In genomic region chr2:241514545-241514944, GRCh38 we compare ENCODE assay signal across 26 cellular contexts. TPM values are rescaled to one million over a fixed set of nuclear protein-coding genes. Genes with fewer than 3 reads are reported as not detected.
A peak's percentile ranks its signal among the peaks of the same experiment; 100 is the strongest.
DNase-seq lines count a peak whose midpoint lies in the region; ATAC-seq, FAIRE-seq and TF ChIP-seq lines count a peak whose summit lies in the region.
"Had no signal": no experiment of that assay in that cellular context is flagged by ENCODE, and none has a peak within 500 bp of the region (broad histone marks: within the 10 kb centered on the region; RNA-seq: fewer than 3 reads in every experiment).

No MANE protein-coding gene starts in this region.

- ATAC-seq in HepG2 (peak; percentile 33), GM21786 (IDR thresholded peaks at IDR 0.05; ENCODE audit: unreplicated experiment) (no peak), GM18861 (IDR thresholded peaks at IDR 0.05; ENCODE audit: unreplicated experiment) (no peak)
- ATAC-seq: body of pancreas, left cardiac atrium, right cardiac atrium had no signal

- TF ChIP-seq EP300 in HepG2 (IDR thresholded peaks at IDR 0.05; ENCODE audit: low read depth in 2 of 2, low read length in 2 of 2) (no peak), HepG2 (CRISPR knock-in tag; IDR thresholded peaks at IDR 0.05; ENCODE audit: borderline replicate concordance) (no peak)

- intact Hi-C loops in HepG2 (cut with micrococcal nuclease; ENCODE audit: unreplicated experiment), result no loop called here
- intact Hi-C loops in esophagus squamous epithelium (cut with DNase I), result no loop called here

- H3K4me3 ChIP-seq in KMS-11 (IDR thresholded peaks at IDR 0.05; ENCODE audit: insufficient read depth, low read depth, low read length) (no peak overlapping the region), HepG2 (replicated peaks in 1 of 3; ENCODE audit: insufficient read depth in 1 of 3, low read depth in 2 of 3, low read length in 3 of 3) (no peak overlapping the region), esophagus squamous epithelium (no peak overlapping the region)
- H3K4me3 ChIP-seq: body of pancreas, dorsolateral prefrontal cortex, MG63, SJSA1 had no signal

- WGBS in HepG2 (ENCODE audit: low lambda C conversion rate), result 43% methylated on average over 5 of the region's 5 CpGs
- WGBS in esophagus squamous epithelium, 2 donors, result 70 to 75% methylated on average over 2 to 5 of the region's 5 CpGs

- BruUV-seq in HepG2 (replicated peaks; lab: Mats Ljungman, UMichigan), result no TSS peak

- H3K4me1 ChIP-seq in KMS-11 (ENCODE audit: low read depth, poor library complexity, severe bottlenecking), result peaks cover 31% of the 10 kb centered on the region
- peaks cover 52% of the 10 kb centered on the region for H3K4me1 ChIP-seq in HepG2 (ENCODE audit: insufficient read depth, low read length)
- peaks cover under 1 to 6% (median 3%) of the 10 kb centered on the region in 3 donors for H3K4me1 ChIP-seq in esophagus squamous epithelium
- H3K4me1 ChIP-seq: SJSA1 had no signal

- no peak overlapping the region for H3K9ac ChIP-seq in KMS-11
- H3K9ac ChIP-seq in HepG2 (ENCODE audit: insufficient read depth, low read depth, low read length), result no peak overlapping the region

- H3K36me3 ChIP-seq in KMS-11 (ENCODE audit: insufficient read depth) (no peaks in the 10 kb centered on the region), HepG2 (replicated peaks in 1 of 2; ENCODE audit: control insufficient read depth in 1 of 2, insufficient read depth in 2 of 2, low read length in 2 of 2) (no peaks in the 10 kb centered on the region), esophagus squamous epithelium (peaks cover 0 to 11% (median 0%) of the 10 kb centered on the region in 3 donors)
- H3K36me3 ChIP-seq: MG63, SJSA1 had no signal

- TF ChIP-seq CTCF in KMS-11 (conservative IDR thresholded peaks at IDR 0.05; ENCODE audit: low read depth, low read length) (no peak), HepG2 (CRISPR knock-in tag; IDR thresholded peaks at IDR 0.05) (no peak), esophagus squamous epithelium (IDR thresholded peaks at IDR 0.05) (no peak)

- no peaks in the 10 kb centered on the region for H4K20me1 ChIP-seq in KMS-11 (ENCODE audit: insufficient read depth)
- H4K20me1 ChIP-seq in HepG2 (ENCODE audit: insufficient read depth, low read length), result no peaks in the 10 kb centered on the region

- no peak overlapping the region for H3K27ac ChIP-seq in KMS-11
- peak overlapping the region; percentile 14 for H3K27ac ChIP-seq in HepG2 (ENCODE audit: extremely low read length, insufficient read depth, low read length)
- no peak overlapping the region for H3K27ac ChIP-seq in esophagus squamous epithelium
- H3K27ac ChIP-seq: body of pancreas, dorsolateral prefrontal cortex, SJSA1 had no signal

- no peak for TF ChIP-seq RAD21 in HepG2 (CRISPR knock-in tag; IDR thresholded peaks at IDR 0.05)

- TF ChIP-seq POLR2A in HepG2 (IDR thresholded peaks at IDR 0.05; ENCODE audit: insufficient read depth in 1 of 2, low read depth in 2 of 2, low read length in 2 of 2) (no peak), esophagus squamous epithelium (IDR thresholded peaks at IDR 0.05) (no peak)

- H3K4me2 ChIP-seq in KMS-11 (peak overlapping the region; percentile 26; the same call in 1 of the 2 replicates), HepG2 (ENCODE audit: low read depth, low read length) (peak overlapping the region; percentile 30)

- POLR2A ChIA-PET in HepG2 (lab: Yijun Ruan, JAX), result interaction anchor here (1.2 to 2.4 kb wide), 6 partner anchors 19 to 44 kb away, joined by 3 to 11 read pairs (median 5); partner anchors contain the start of gene BOK

- no peak for FAIRE-seq in HepG2 (lab: Jason Lieb, UNC)
- FAIRE-seq: RCC 7860 had no signal

- peak; percentile 8 for DNase-seq in GM04503 (ENCODE audit: low read depth)
- peak; percentile 27 for DNase-seq in dermis blood vessel endothelial cell
- no peak for DNase-seq in HepG2 (ENCODE audit: low spot score)
- no peak for DNase-seq in esophagus squamous epithelium (lab: John Stamatoyannopoulos, UW)
- DNase-seq: activated CD4-positive, alpha-beta T cell treated with anti-CD3 and anti-CD28 coated beads for 36 hours; activated gamma-delta T cell treated with Interleukin-2 at 50 U/mL for 16 hours; activated T-cell treated with anti-CD3 and anti-CD28 coated beads, Interleukin-2, amount 50 U/mL, for 1 hour; body of pancreas; dorsolateral prefrontal cortex; head of caudate nucleus; left cardiac atrium; mammary epithelial cell; NCI-H1417 treated with DMSO at 0.1 percent for 48 hours; NCI-H2081; NCI-H226; NCI-H69; right cardiac atrium; stimulated activated CD4-positive, alpha-beta T cell treated with anti-CD3 and anti-CD28 coated beads, Interleukin-12 subunit alpha, Interleukin-12 subunit beta, amount 100 ng/mL, for 4 hours; stimulated activated CD4-positive, alpha-beta T cell treated with anti-CD3 and anti-CD28 coated beads, Interleukin-4, amount 100 ng/mL, for 1 hour had no signal

- CTCF ChIA-PET in HepG2 (lab: Yijun Ruan, JAX; ENCODE audit: low intra/inter-chr PET ratio, low total read pairs), result no interaction called here

- H3K27me3 ChIP-seq in KMS-11 (ENCODE audit: insufficient read depth, low read depth) (peaks cover 14% of the 10 kb centered on the region; the same call in 1 of the 2 replicates), HepG2 (ENCODE audit: control insufficient read depth in 1 of 2, insufficient read depth in 2 of 2, low read length in 2 of 2) (no peaks in the 10 kb centered on the region; a peak in 1 of 5 replicates), esophagus squamous epithelium (peaks cover 0 to 2% (median 0%) of the 10 kb centered on the region in 4 donors)
- H3K27me3 ChIP-seq: body of pancreas, dorsolateral prefrontal cortex, MG63, SJSA1 had no signal

- no peak overlapping the region for H2AFZ ChIP-seq in KMS-11 (ENCODE audit: low read depth)
- peak overlapping the region; percentile 57 for H2AFZ ChIP-seq in HepG2 (ENCODE audit: low read length)

- in situ Hi-C loops in HepG2 (cut with HindIII; ENCODE audit: extremely low pct_ligation_motif_present, low pct_unique_long_range_greater_than_20kb), result no loop called here

- H3K9me3 ChIP-seq in HepG2 (ENCODE audit: low read length), result no peaks in the 10 kb centered on the region
- H3K9me3 ChIP-seq in esophagus squamous epithelium, result no peaks in the 10 kb centered on the region
- H3K9me3 ChIP-seq: body of pancreas, MG63, SJSA1 had no signal

- H3K79me2 ChIP-seq in KMS-11 (ENCODE audit: insufficient read depth, low read depth), result no peaks in the 10 kb centered on the region
- H3K79me2 ChIP-seq in HepG2 (ENCODE audit: insufficient read depth, low read length), result no peaks in the 10 kb centered on the region

RNA-seq across cellular contexts. Expression of gene STK25, which starts 6.2 kb away (rescaled TPM):
- total RNA-seq in dermis blood vessel endothelial cell, result 445 and 536 TPM in 2 replicates
- total RNA-seq in HepG2 (2016; rRNA removed; fragmentation: Illumina TruSeq; extraction: Trizol), result 123 and 177 TPM in 2 replicates
- total RNA-seq in HepG2 (2016; cell fraction: cytosol; rRNA removed; fragmentation: Illumina TruSeq; extraction: Trizol; ENCODE audit: low read depth), result 143 and 149 TPM in 2 replicates
- total RNA-seq in HepG2 (2016; cell fraction: insoluble cytoplasmic fraction; rRNA removed; fragmentation: Illumina TruSeq; extraction: Trizol), result 108 and 184 TPM in 2 replicates
- 217 TPM in 2 replicates for total RNA-seq in HepG2 (2016; cell fraction: membrane; rRNA removed; fragmentation: Illumina TruSeq; extraction: Trizol)
- 128 and 139 TPM in 2 replicates for total RNA-seq in HepG2 (2016; cell fraction: nucleus; rRNA removed; fragmentation: Illumina TruSeq; extraction: Trizol)
- 481 and 626 TPM in 2 replicates for polyA plus RNA-seq in HepG2 (2011; rRNA removed)
- polyA plus RNA-seq in HepG2 (2011; cell fraction: cytosol; rRNA removed), result 323 and 410 TPM in 2 replicates
- polyA plus RNA-seq in HepG2 (2011; cell fraction: nucleus; rRNA removed), result 1,381 and 1,393 TPM in 2 replicates
- polyA plus RNA-seq in HepG2 (2012), result 200 and 245 TPM in 2 replicates
- 126 and 132 TPM in 2 replicates for polyA plus RNA-seq in HepG2 (2016; cell fraction: cytosol; fragmentation: Illumina TruSeq; extraction: Trizol; ENCODE audit: low read depth)
- polyA plus RNA-seq in HepG2 (2016; cell fraction: insoluble cytoplasmic fraction; fragmentation: Illumina TruSeq; extraction: Trizol; ENCODE audit: low read depth), result 133 and 166 TPM in 2 replicates
- polyA plus RNA-seq in HepG2 (2016; cell fraction: membrane; fragmentation: Illumina TruSeq; extraction: Trizol; ENCODE audit: low read depth), result 186 and 199 TPM in 2 replicates
- 341 and 351 TPM in 2 replicates for polyA plus RNA-seq in HepG2 (2016; cell fraction: nucleus; fragmentation: Illumina TruSeq; extraction: Trizol; ENCODE audit: insufficient read depth, low read depth)
- 198 and 615 TPM in 2 replicates for polyA minus RNA-seq in HepG2 (2011; rRNA and poly(A)+ RNA removed; ENCODE audit: low replicate concordance)
- 125 and 128 TPM in 2 replicates for polyA minus RNA-seq in HepG2 (2011; cell fraction: cytosol; rRNA and poly(A)+ RNA removed)
- 166 and 229 TPM in 2 replicates for polyA minus RNA-seq in HepG2 (2011; cell fraction: nucleus; rRNA and poly(A)+ RNA removed)
- total RNA-seq in esophagus squamous epithelium, result 100 to 1,000 TPM; 137 to 156 (median 140) TPM

RNA-seq across cellular contexts. Expression of gene BOK, which starts 44.0 kb away (rescaled TPM):
- total RNA-seq in dermis blood vessel endothelial cell (88.1 and 99.4 TPM in 2 replicates), HepG2 (2016; rRNA removed; fragmentation: Illumina TruSeq; extraction: Trizol) (30.2 and 35.5 TPM in 2 replicates), esophagus squamous epithelium (10 to 100 TPM; 35.5 to 57.1 (median 51.2) TPM)
- total RNA-seq in HepG2 (2016; cell fraction: cytosol; rRNA removed; fragmentation: Illumina TruSeq; extraction: Trizol; ENCODE audit: low read depth), result 22.2 and 23.9 TPM in 2 replicates
- total RNA-seq in HepG2 (2016; cell fraction: insoluble cytoplasmic fraction; rRNA removed; fragmentation: Illumina TruSeq; extraction: Trizol), result 28.1 and 36.4 TPM in 2 replicates
- 58.8 and 67.3 TPM in 2 replicates for total RNA-seq in HepG2 (2016; cell fraction: membrane; rRNA removed; fragmentation: Illumina TruSeq; extraction: Trizol)
- 18.8 and 20.8 TPM in 2 replicates for total RNA-seq in HepG2 (2016; cell fraction: nucleus; rRNA removed; fragmentation: Illumina TruSeq; extraction: Trizol)
- polyA plus RNA-seq in HepG2 (2011; rRNA removed), result 39.2 and 58.1 TPM in 2 replicates
- polyA plus RNA-seq in HepG2 (2011; cell fraction: cytosol; rRNA removed), result 49.3 and 71.9 TPM in 2 replicates
- polyA plus RNA-seq in HepG2 (2011; cell fraction: nucleus; rRNA removed), result 101 and 104 TPM in 2 replicates
- polyA plus RNA-seq in HepG2 (2012), result 43.9 and 55.3 TPM in 2 replicates
- 28.1 and 33.7 TPM in 2 replicates for polyA plus RNA-seq in HepG2 (2016; cell fraction: cytosol; fragmentation: Illumina TruSeq; extraction: Trizol; ENCODE audit: low read depth)
- 37.9 and 46.1 TPM in 2 replicates for polyA plus RNA-seq in HepG2 (2016; cell fraction: insoluble cytoplasmic fraction; fragmentation: Illumina TruSeq; extraction: Trizol; ENCODE audit: low read depth)
- 64.2 and 66.8 TPM in 2 replicates for polyA plus RNA-seq in HepG2 (2016; cell fraction: membrane; fragmentation: Illumina TruSeq; extraction: Trizol; ENCODE audit: low read depth)
- 41.2 and 42.5 TPM in 2 replicates for polyA plus RNA-seq in HepG2 (2016; cell fraction: nucleus; fragmentation: Illumina TruSeq; extraction: Trizol; ENCODE audit: insufficient read depth, low read depth)
- 10.1 and 74.6 TPM in 2 replicates for polyA minus RNA-seq in HepG2 (2011; rRNA and poly(A)+ RNA removed; ENCODE audit: low replicate concordance)
- polyA minus RNA-seq in HepG2 (2011; cell fraction: cytosol; rRNA and poly(A)+ RNA removed), result 39.7 and 41.5 TPM in 2 replicates
- 9.9 and 12.7 TPM in 2 replicates for polyA minus RNA-seq in HepG2 (2011; cell fraction: nucleus; rRNA and poly(A)+ RNA removed)
- total RNA-seq: CD4-positive, CD25-positive, alpha-beta regulatory T cell had no signal
- polyA plus RNA-seq: CD4-positive, CD25-positive, alpha-beta regulatory T cell had no signal

Comparison
In these comparisons a context has a peak if more than half of its experiments do, and no peak if none do; other contexts are left out.
1. DNase-seq: peak in GM04503 (single experiment) and dermis blood vessel endothelial cell (single experiment); none in HepG2 (single experiment) and esophagus squamous epithelium (single experiment).